22 cellular contexts compared by ENCODE assay signal in genomic region chr11:64265176-64266160, GRCh38.
"Had no signal": no experiment of that assay in that cellular context is flagged by ENCODE, and none has a peak within 500 bp of the region (broad histone marks: within the 10 kb centered on the region; RNA-seq: fewer than 3 reads in every experiment).

No MANE protein-coding gene starts in this region.

- H3K27ac ChIP-seq: ascending aorta, brain microvascular endothelial cell, sigmoid colon, uterus had no signal

- H3K27ac Mint-ChIP-seq: dendritic cell treated with granulocyte-macrophage colony-stimulating factor and Interleukin-4, amounts not matched to agents 40 ng/mL and 50 ng/mL, for 4 days; memory B cell; natural killer cell treated with Interleukin-12 subunit alpha and Interleukin-12 subunit beta and Interleukin-15 and Interleukin-18, amount 100 ng/mL, for 72 hours had no signal

- DNase-seq: activated CD8-positive, alpha-beta memory T cell treated with anti-CD3 and anti-CD28 coated beads, Interleukin-2, amount 50 U/mL, for 48 hours; activated effector memory CD4-positive, alpha-beta T cell treated with Interleukin-2 at 50 U/mL for 16 hours; activated naive CD4-positive, alpha-beta T cell treated with anti-CD3 and anti-CD28 coated beads, Interleukin-2, amount 50 U/mL, for 16 hours; activated T-cell treated with anti-CD3 and anti-CD28 coated beads, Interleukin-2, amount 50 U/mL, for 4 hours; caudate nucleus; effector CD4-positive, alpha-beta T cell; islet precursor cell; left cardiac atrium; sigmoid colon; stimulated activated CD4-positive, alpha-beta T cell treated with anti-CD3 and anti-CD28 coated beads, Interleukin-4, amount 100 ng/mL, for 1 hour; stimulated activated naive CD4-positive, alpha-beta T cell; trophoblast cell; uterus had no signal

- H3K4me3 ChIP-seq: ascending aorta, heart right ventricle, sigmoid colon, smooth muscle cell, testis, uterus had no signal

- H3K9me3 ChIP-seq: ascending aorta, heart right ventricle, sigmoid colon, testis, uterus had no signal

- ATAC-seq: activated T-cell treated with anti-CD3 and anti-CD28 coated beads, Interleukin-2, amount 50 U/mL, for 4 hours; heart right ventricle; left cardiac atrium; natural killer cell treated with Interleukin-12 subunit alpha and Interleukin-12 subunit beta and Interleukin-15 and Interleukin-18, amount 100 ng/mL, for 72 hours; WTC11 had no signal

- H3K9me3 Mint-ChIP-seq: activated T-cell treated with anti-CD3 and anti-CD28 coated beads, Interleukin-2, amount 50 U/mL, for 4 hours; dendritic cell treated with granulocyte-macrophage colony-stimulating factor and Interleukin-4, amounts not matched to agents 40 ng/mL and 50 ng/mL, for 4 days; memory B cell; natural killer cell treated with Interleukin-12 subunit alpha and Interleukin-12 subunit beta and Interleukin-15 and Interleukin-18, amount 100 ng/mL, for 72 hours; WTC11 had no signal

- H3K27me3 Mint-ChIP-seq: dendritic cell treated with granulocyte-macrophage colony-stimulating factor and Interleukin-4, amounts not matched to agents 40 ng/mL and 50 ng/mL, for 4 days; memory B cell; natural killer cell treated with Interleukin-12 subunit alpha and Interleukin-12 subunit beta and Interleukin-15 and Interleukin-18, amount 100 ng/mL, for 72 hours had no signal

- H3K36me3 Mint-ChIP-seq: natural killer cell treated with Interleukin-12 subunit alpha and Interleukin-12 subunit beta and Interleukin-15 and Interleukin-18, amount 100 ng/mL, for 72 hours had no signal

- H3K27me3 ChIP-seq: ascending aorta, brain microvascular endothelial cell, heart right ventricle, sigmoid colon, testis, uterus had no signal

- H3K4me3 Mint-ChIP-seq: activated T-cell treated with anti-CD3 and anti-CD28 coated beads, Interleukin-2, amount 50 U/mL, for 4 hours; dendritic cell treated with granulocyte-macrophage colony-stimulating factor and Interleukin-4, amounts not matched to agents 40 ng/mL and 50 ng/mL, for 4 days; memory B cell; natural killer cell treated with Interleukin-12 subunit alpha and Interleukin-12 subunit beta and Interleukin-15 and Interleukin-18, amount 100 ng/mL, for 72 hours; WTC11 had no signal
